ENCODE assay signal across 15 cellular contexts in genomic region chr21:28738882-28739281, GRCh38.
A peak's percentile ranks its signal among the peaks of the same experiment; 100 is the strongest.
DNase-seq lines count a peak whose midpoint lies in the region; ATAC-seq and TF ChIP-seq lines count a peak whose summit lies in the region.
"Had no signal": no experiment of that assay in that cellular context is flagged by ENCODE, and none has a peak within 500 bp of the region (broad histone marks: within the 10 kb centered on the region; RNA-seq: fewer than 3 reads in every experiment).

No MANE protein-coding gene starts in this region.

- no peak overlapping the region for H2BK5ac ChIP-seq in IMR-90 (ENCODE audit: low read depth, low read length, poor library complexity, severe bottlenecking)

- H3K14ac ChIP-seq in IMR-90 (replicated peaks; ENCODE audit: low read depth, low read length) = no peak overlapping the region; the same call in 1 of the 2 replicates

- no peaks in the 10 kb centered on the region; the same call in 1 of the 2 replicates for H3K36me3 ChIP-seq in IMR-90 (ENCODE audit: control insufficient read depth, insufficient read depth, low read length)
- no peaks in the 10 kb centered on the region for H3K36me3 ChIP-seq in adrenal gland (replicated peaks in 1 of 2)
- H3K36me3 ChIP-seq: lower lobe of right lung, spleen, upper lobe of left lung had no signal

- POLR2A ChIA-PET in IMR-90 (lab: Charles Lee; ENCODE audit: unreplicated experiment) = no interaction called here

- no peak overlapping the region for H3K9ac ChIP-seq in IMR-90 (ENCODE audit: low read depth, low read length)

- H3K4ac ChIP-seq in IMR-90 (ENCODE audit: low read depth, low read length) = no peak overlapping the region

- H2AK9ac ChIP-seq in IMR-90 (replicated peaks; ENCODE audit: low read depth, low read length, poor library complexity) = no peak overlapping the region

- H2AK5ac ChIP-seq in IMR-90 (ENCODE audit: low read depth, low read length) = peak overlapping the region; percentile 62; the same call in 1 of the 2 replicates

- no peak overlapping the region for H3K56ac ChIP-seq in IMR-90 (ENCODE audit: extremely low read depth, insufficient read depth, low read length)

- H3K4me3 ChIP-seq in IMR-90 (ENCODE audit: insufficient read depth, low read depth, low read length) (no peak overlapping the region), adrenal gland (no peak overlapping the region)
- H3K4me3 ChIP-seq: lower lobe of right lung, spleen, upper lobe of left lung had no signal

- no peak for TF ChIP-seq CTCF in IMR-90 (conservative IDR thresholded peaks at IDR 0.05; ENCODE audit: low read depth, low read length)
- TF ChIP-seq CTCF in adrenal gland (IDR thresholded peaks at IDR 0.05) = no peak

- TF ChIP-seq POLR2A in IMR-90 (IDR thresholded peaks at IDR 0.05; ENCODE audit: low read depth, low read length) (no peak), adrenal gland (IDR thresholded peaks at IDR 0.05) (no peak)

- H3K9me1 ChIP-seq in IMR-90 (ENCODE audit: insufficient read depth, low read length) = peaks cover 6% of the 10 kb centered on the region

- peak overlapping the region; percentile 41; the same call in 1 of the 2 replicates for H2BK120ac ChIP-seq in IMR-90 (ENCODE audit: low read depth, low read length)

- in situ Hi-C loops in IMR-90 (cut with MboI; ENCODE audit: low sequenced_read_pairs) = loop anchor here (5.0 to 25.0 kb wide), 3 partner anchors 217 to 1177 kb away; no protein-coding TSS in a partner anchor

- intact Hi-C loops in activated CD4-positive, alpha-beta T cell treated with anti-CD3 and anti-CD28 coated beads, Interleukin-2, amount 10 ng/mL, durations not matched to agents 24 days and 14 days (cut with micrococcal nuclease) = no loop called here
- intact Hi-C loops in IMR-90 (cut with micrococcal nuclease) = no loop called here
- intact Hi-C loops in adrenal gland (cut with DNase I) = loop anchor here in 1 of 2 donors (10.0 kb wide), 1 partner anchor 394 kb away; no protein-coding TSS in a partner anchor

- H3K27ac ChIP-seq in IMR-90 (ENCODE audit: insufficient read depth, low read length) (no peak overlapping the region), adrenal gland (no peak overlapping the region)
- H3K27ac ChIP-seq: lower lobe of right lung, spleen, upper lobe of left lung had no signal

- no peak overlapping the region for H4K5ac ChIP-seq in IMR-90 (ENCODE audit: low read depth, low read length)

- H3K79me1 ChIP-seq in IMR-90 (ENCODE audit: low read depth in 1 of 2, low read length in 2 of 2) = no peaks in the 10 kb centered on the region

- peak overlapping the region; percentile 81; the same call in 1 of the 3 replicates for H2BK15ac ChIP-seq in IMR-90 (ENCODE audit: low read depth, low read length)

- peak; percentile 69 for ATAC-seq in GM21723 (IDR thresholded peaks at IDR 0.05; ENCODE audit: unreplicated experiment)
- no peak for ATAC-seq in IMR-90 (ENCODE audit: low read depth)
- ATAC-seq: lower lobe of right lung had no signal

- H3K27me3 Mint-ChIP-seq in activated CD4-positive, alpha-beta T cell treated with anti-CD3 and anti-CD28 coated beads, Interleukin-2, amount 10 ng/mL, durations not matched to agents 24 days and 14 days = no peaks in the 10 kb centered on the region

- H3K4me3 Mint-ChIP-seq in activated CD4-positive, alpha-beta T cell treated with anti-CD3 and anti-CD28 coated beads, Interleukin-2, amount 10 ng/mL, durations not matched to agents 24 days and 14 days = peak overlapping the region; percentile 6

- peak overlapping the region; percentile 46 to 81; a peak in 2 of 4 replicates for H4K8ac ChIP-seq in IMR-90 (ENCODE audit: low read depth in 2 of 2, low read length in 2 of 2)

- H4K20me1 ChIP-seq in IMR-90 (ENCODE audit: insufficient read depth, low read length) = no peaks in the 10 kb centered on the region

- CTCF ChIA-PET in IMR-90 (lab: Yijun Ruan, JAX) = no interaction called here

- H3K9me3 ChIP-seq in IMR-90 (ENCODE audit: control insufficient read depth, insufficient read depth, low read length) = peaks cover 4% of the 10 kb centered on the region
- no peaks in the 10 kb centered on the region for H3K9me3 ChIP-seq in adrenal gland (replicated peaks in 1 of 3)
- H3K9me3 ChIP-seq: lower lobe of right lung, upper lobe of left lung had no signal

- WGBS in IMR-90 (ENCODE audit: extremely low coverage in 2 of 2, insufficient read length in 1 of 2), 2 experiments = 95% methylated on average over 3 of the region's 7 CpGs; no CpG with 5 or more reads in 1 of the 2 experiments
- WGBS in adrenal gland, 4 donors = 56 to 74% (median 63%) methylated on average over 7 of the region's 7 CpGs

- H3K18ac ChIP-seq in IMR-90 (ENCODE audit: low read depth, low read length) = peak overlapping the region; percentile 59; the same call in 1 of the 2 replicates

- H2BK20ac ChIP-seq in IMR-90 (ENCODE audit: low read depth, low read length) = peak overlapping the region; percentile 43; the same call in 1 of the 2 replicates

- H3K9me3 Mint-ChIP-seq in activated CD4-positive, alpha-beta T cell treated with anti-CD3 and anti-CD28 coated beads, Interleukin-2, amount 10 ng/mL, durations not matched to agents 24 days and 14 days = no peaks in the 10 kb centered on the region

- no TSS peak for BruUV-seq in IMR-90 (replicated peaks; lab: Mats Ljungman, UMichigan)

- DNase-seq in activated CD4-positive, alpha-beta T cell treated with anti-CD3 and anti-CD28 coated beads, Interleukin-2, amount 10 ng/mL, durations not matched to agents 24 days and 14 days = no peak
- no peak for DNase-seq in activated CD4-positive, alpha-beta T cell treated with anti-CD3 and anti-CD28 coated beads, Interleukin-2, amount 50 U/mL, for 4 hours
- no peak for DNase-seq in IMR-90
- DNase-seq in lung microvascular endothelial cell (ENCODE audit: low read depth in 2 of 2) = peak; percentile 27 to 73
- DNase-seq in RKO (ENCODE audit: low spot score) = no peak
- no peak for DNase-seq in OCI-M2 (lab: John Stamatoyannopoulos, UW; ENCODE audit: unreplicated experiment)
- DNase-seq in adrenal gland = no peak
- DNase-seq: activated CD4-positive, CD25-positive, alpha-beta regulatory T cell treated with anti-CD3 and anti-CD28 coated beads, Interleukin-2, amount 50 U/mL, for 72 hours; activated effector memory CD4-positive, alpha-beta T cell treated with anti-CD3 and anti-CD28 coated beads, Interleukin-2, amount 50 U/mL, for 16 hours; Karpas-422; lower lobe of right lung; NCI-H2029 treated with DMSO at 0.1 percent for 48 hours; spleen; upper lobe of left lung had no signal

- no peak overlapping the region for H3K23ac ChIP-seq in IMR-90 (ENCODE audit: low read depth, low read length)

- TF ChIP-seq RAD21 in IMR-90 (IDR thresholded peaks at IDR 0.05; ENCODE audit: low read length) = no peak

- dilution Hi-C loops in IMR-90 (cut with HindIII; ENCODE audit: low sequenced_read_pairs, unreplicated experiment) = no loop called here

- H3K27me3 ChIP-seq in IMR-90 (ENCODE audit: control insufficient read depth, insufficient read depth, low read length) (no peaks in the 10 kb centered on the region), adrenal gland (no peaks in the 10 kb centered on the region)
- H3K27me3 ChIP-seq: spleen, upper lobe of left lung had no signal

- no peak overlapping the region for H2AFZ ChIP-seq in IMR-90 (replicated peaks; ENCODE audit: low read length, poor library complexity)

- no peak overlapping the region for H3K27ac Mint-ChIP-seq in activated CD4-positive, alpha-beta T cell treated with anti-CD3 and anti-CD28 coated beads, Interleukin-2, amount 10 ng/mL, durations not matched to agents 24 days and 14 days

- H3K4me1 ChIP-seq in IMR-90 (ENCODE audit: control insufficient read depth, insufficient read depth, low read length) (peaks cover 5% of the 10 kb centered on the region), adrenal gland (replicated peaks in 1 of 2) (no peaks in the 10 kb centered on the region)
- H3K4me1 ChIP-seq: lower lobe of right lung had no signal

- H3K36me3 Mint-ChIP-seq in activated CD4-positive, alpha-beta T cell treated with anti-CD3 and anti-CD28 coated beads, Interleukin-2, amount 10 ng/mL, durations not matched to agents 24 days and 14 days (ENCODE audit: low read depth) = no peaks in the 10 kb centered on the region

- no peak overlapping the region; the same call in 1 of the 2 replicates for H3K4me2 ChIP-seq in IMR-90 (ENCODE audit: low read depth, low read length)

- 0 out of 2 replicates have a peak overlapping the region, but pooled peaks have one; percentile 58 for H4K91ac ChIP-seq in IMR-90 (ENCODE audit: insufficient read depth, low read depth, low read length)

- peaks cover 7% of the 10 kb centered on the region for H3K4me1 Mint-ChIP-seq in activated CD4-positive, alpha-beta T cell treated with anti-CD3 and anti-CD28 coated beads, Interleukin-2, amount 10 ng/mL, durations not matched to agents 24 days and 14 days

TF ChIP-seq in IMR-90, 13 proteins besides CTCF, POLR2A, EP300 and RAD21 (continues in another document):
- TF ChIP-seq, protein P1, sequence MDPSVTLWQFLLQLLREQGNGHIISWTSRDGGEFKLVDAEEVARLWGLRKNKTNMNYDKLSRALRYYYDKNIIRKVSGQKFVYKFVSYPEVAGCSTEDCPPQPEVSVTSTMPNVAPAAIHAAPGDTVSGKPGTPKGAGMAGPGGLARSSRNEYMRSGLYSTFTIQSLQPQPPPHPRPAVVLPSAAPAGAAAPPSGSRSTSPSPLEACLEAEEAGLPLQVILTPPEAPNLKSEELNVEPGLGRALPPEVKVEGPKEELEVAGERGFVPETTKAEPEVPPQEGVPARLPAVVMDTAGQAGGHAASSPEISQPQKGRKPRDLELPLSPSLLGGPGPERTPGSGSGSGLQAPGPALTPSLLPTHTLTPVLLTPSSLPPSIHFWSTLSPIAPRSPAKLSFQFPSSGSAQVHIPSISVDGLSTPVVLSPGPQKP (IDR thresholded peaks at IDR 0.05; ENCODE audit: borderline replicate concordance, low read depth, low read length) = no peak
- TF ChIP-seq CEBPB (IDR thresholded peaks at IDR 0.05; ENCODE audit: low read depth, low read length) (no peak), CHD1 (IDR thresholded peaks at IDR 0.05; ENCODE audit: low read depth, low read length) (no peak), MAZ (IDR thresholded peaks at IDR 0.05; ENCODE audit: borderline replicate concordance, low read depth, low read length) (no peak), MXI1 (IDR thresholded peaks at IDR 0.05; ENCODE audit: borderline replicate concordance, low read depth, low read length) (no peak), SMC3 (IDR thresholded peaks at IDR 0.05; ENCODE audit: low read depth, low read length) (no peak), RCOR1 (IDR thresholded peaks at IDR 0.05; ENCODE audit: insufficient replicate concordance, low read length) (no peak), FOS (IDR thresholded peaks at IDR 0.05; ENCODE audit: low read depth, low read length) (no peak), RFX5 (IDR thresholded peaks at IDR 0.05; ENCODE audit: low read depth, low read length) (no peak), BHLHE40 (IDR thresholded peaks at IDR 0.05; ENCODE audit: low read depth, low read length) (no peak), MAFK (IDR thresholded peaks at IDR 0.05; ENCODE audit: low read depth, low read length) (no peak), NFE2L2 (IDR thresholded peaks at IDR 0.05; ENCODE audit: low read depth, low read length) (no peak)

Comparison
In these comparisons a context has a peak if more than half of its experiments do, and no peak if none do; other contexts are left out.
1. DNase-seq: peak in lung microvascular endothelial cell (2 of 2); none in activated CD4-positive, alpha-beta T cell treated with anti-CD3 and anti-CD28 coated beads, Interleukin-2, amount 10 ng/mL, durations not matched to agents 24 days and 14 days (single experiment), activated CD4-positive, alpha-beta T cell treated with anti-CD3 and anti-CD28 coated beads, Interleukin-2, amount 50 U/mL, for 4 hours (0 of 2), IMR-90 (single experiment), RKO (single experiment), OCI-M2 (single experiment) and adrenal gland (0 of 7).